ENCODE assay signal across 8 cellular contexts in genomic region chr6:166342293-166343156, GRCh38. TPM values are rescaled to one million over a fixed set of nuclear protein-coding genes. Genes with fewer than 3 reads are reported as not detected.
DNase-seq lines count a peak whose midpoint lies in the region; ATAC-seq and TF ChIP-seq lines count a peak whose summit lies in the region.

Gene SFT2D1, minus strand, starts transcription at chr6:166342545. Its CDS starts 64 bp downstream, at chr6:166342481.

- H3K27ac ChIP-seq in lower lobe of right lung: peak within 1 kb of the TSS; percentile 99

- peak within 1 kb of the TSS; percentile 86 for H3K27ac Mint-ChIP-seq in activated CD4-positive, alpha-beta memory T cell treated with anti-CD3 and anti-CD28 coated beads for 36 hours

- peak; percentile 95 for ATAC-seq in HG03432 (IDR thresholded peaks at IDR 0.05; ENCODE audit: unreplicated experiment)
- ATAC-seq in lower lobe of right lung: peak; percentile 98 to 99

- CTCF ChIA-PET in BJ (lab: Yijun Ruan, JAX): interaction anchor here (0.7 to 1.3 kb wide), 2 partner anchors 9 to 38 kb away, joined by 3 to 5 read pairs; no protein-coding TSS in a partner anchor
- CTCF ChIA-PET in activated CD4-positive, alpha-beta memory T cell treated with anti-CD3 and anti-CD28 coated beads for 36 hours (lab: Charles Lee): interaction anchor here (1.0 to 1.8 kb wide), 3 partner anchors 29 to 58 kb away, joined by 4 to 9 read pairs (median 5); no protein-coding TSS in a partner anchor

- peak within 1 kb of the TSS; percentile 83 for H3K4me3 Mint-ChIP-seq in activated CD4-positive, alpha-beta memory T cell treated with anti-CD3 and anti-CD28 coated beads for 36 hours

- intact Hi-C loops in activated CD4-positive, alpha-beta memory T cell treated with anti-CD3 and anti-CD28 coated beads for 36 hours (cut with micrococcal nuclease): loop anchor here (1.0 to 5.0 kb wide), 5 partner anchors 9 to 145 kb away; no protein-coding TSS in a partner anchor
- intact Hi-C loops in lower lobe of right lung (cut with DNase I): no loop called here

- POLR2A ChIA-PET in BJ (lab: Charles Lee): interaction anchor here (0.7 kb wide), 1 partner anchor 36 kb away, joined by 5 read pairs; no protein-coding TSS in a partner anchor
- POLR2A ChIA-PET in activated CD4-positive, alpha-beta memory T cell treated with anti-CD3 and anti-CD28 coated beads for 36 hours (lab: Charles Lee): interaction anchor here (0.9 to 2.2 kb wide), 4 partner anchors 9 to 41 kb away, joined by 3 to 6 read pairs (median 4); no protein-coding TSS in a partner anchor

- no peaks in the 10 kb centered on the region for H3K9me3 Mint-ChIP-seq in activated CD4-positive, alpha-beta memory T cell treated with anti-CD3 and anti-CD28 coated beads for 36 hours

- TF ChIP-seq CTCF in BJ (IDR thresholded peaks at IDR 0.05; ENCODE audit: insufficient read depth, low read depth, low read length): no peak
- no peak for TF ChIP-seq CTCF in lower lobe of right lung (IDR thresholded peaks at IDR 0.05)

- H3K27me3 Mint-ChIP-seq in activated CD4-positive, alpha-beta memory T cell treated with anti-CD3 and anti-CD28 coated beads for 36 hours: no peaks in the 10 kb centered on the region

- H3K9me3 ChIP-seq in lower lobe of right lung: no peaks in the 10 kb centered on the region

- H3K36me3 Mint-ChIP-seq in activated CD4-positive, alpha-beta memory T cell treated with anti-CD3 and anti-CD28 coated beads for 36 hours: peaks cover 4% of the 10 kb centered on the region

- H3K4me3 ChIP-seq in BJ (ENCODE audit: low read depth, low read length): peak within 1 kb of the TSS; percentile 92
- peak within 1 kb of the TSS; percentile 91 for H3K4me3 ChIP-seq in lower lobe of right lung

- H3K4me1 ChIP-seq in lower lobe of right lung: peaks cover 26% of the 10 kb centered on the region

- DNase-seq in BJ (ENCODE audit: low read depth): peak; percentile 12
- peak; percentile 40 for DNase-seq in NCI-H526 treated with DMSO at 0.1 percent for 48 hours (lab: John Stamatoyannopoulos, UW)
- peak; percentile 85 for DNase-seq in activated CD4-positive, alpha-beta memory T cell treated with anti-CD3 and anti-CD28 coated beads for 36 hours
- DNase-seq in ecto neural progenitor cell (ENCODE audit: low spot score): peak; percentile 90
- DNase-seq in lower lobe of right lung: peak; percentile 94
- peak; percentile 33 to 70 (median 47) for DNase-seq in stimulated activated CD4-positive, alpha-beta T cell treated with anti-CD3 and anti-CD28 coated beads, TNF-alpha, amount 100 ng/mL, for 1 hour (ENCODE audit: low read depth in 3 of 3, low spot score in 1 of 3)

- 0 out of 2 replicates have a peak, but pooled peaks cover 1% of the 10 kb centered on the region for H3K36me3 ChIP-seq in BJ (ENCODE audit: control insufficient read depth, insufficient read depth, low read length)
- peaks cover 19% of the 10 kb centered on the region for H3K36me3 ChIP-seq in lower lobe of right lung

- TF ChIP-seq POLR2A in GM19193 (IDR thresholded peaks at IDR 0.05; ENCODE audit: extremely low read depth, insufficient read depth, insufficient read length): peak; percentile 99

- peaks cover 11% of the 10 kb centered on the region for H3K4me1 Mint-ChIP-seq in activated CD4-positive, alpha-beta memory T cell treated with anti-CD3 and anti-CD28 coated beads for 36 hours (ENCODE audit: low read depth)

- H3K27me3 ChIP-seq in BJ (ENCODE audit: control insufficient read depth, insufficient read depth, low read length): no peaks in the 10 kb centered on the region
- H3K27me3 ChIP-seq in lower lobe of right lung (ENCODE audit: low read depth): no peaks in the 10 kb centered on the region

RNA-seq across cellular contexts. Expression of gene SFT2D1, which starts in this region (rescaled TPM):
- 24.9 and 53.6 TPM in 2 replicates for polyA plus RNA-seq in BJ (2011; rRNA removed)
- 13.7 and 14.9 TPM in 2 replicates for polyA minus RNA-seq in BJ (2011; rRNA and poly(A)+ RNA removed)
- 10 to 100 TPM; 57.2 to 59.5 TPM for total RNA-seq in activated CD4-positive, alpha-beta memory T cell treated with anti-CD3 and anti-CD28 coated beads for 36 hours
- total RNA-seq in lower lobe of right lung: 52.8 TPM

Comparison
In these comparisons a context has a peak if more than half of its experiments do, and no peak if none do; other contexts are left out.
1. Peak in every context shown above with its lines: DNase-seq, ATAC-seq, H3K4me3 ChIP-seq and H3K27ac ChIP-seq.
2. DNase-seq: peak in every context shown above with its lines; median percentile 94 in lower lobe of right lung; 90 in ecto neural progenitor cell; 85 in activated CD4-positive, alpha-beta memory T cell treated with anti-CD3 and anti-CD28 coated beads for 36 hours; 47 in stimulated activated CD4-positive, alpha-beta T cell treated with anti-CD3 and anti-CD28 coated beads, TNF-alpha, amount 100 ng/mL, for 1 hour; 40 in NCI-H526 treated with DMSO at 0.1 percent for 48 hours; 12 in BJ.